24 cellular contexts compared by ENCODE assay signal in the genomic region with DNA sequence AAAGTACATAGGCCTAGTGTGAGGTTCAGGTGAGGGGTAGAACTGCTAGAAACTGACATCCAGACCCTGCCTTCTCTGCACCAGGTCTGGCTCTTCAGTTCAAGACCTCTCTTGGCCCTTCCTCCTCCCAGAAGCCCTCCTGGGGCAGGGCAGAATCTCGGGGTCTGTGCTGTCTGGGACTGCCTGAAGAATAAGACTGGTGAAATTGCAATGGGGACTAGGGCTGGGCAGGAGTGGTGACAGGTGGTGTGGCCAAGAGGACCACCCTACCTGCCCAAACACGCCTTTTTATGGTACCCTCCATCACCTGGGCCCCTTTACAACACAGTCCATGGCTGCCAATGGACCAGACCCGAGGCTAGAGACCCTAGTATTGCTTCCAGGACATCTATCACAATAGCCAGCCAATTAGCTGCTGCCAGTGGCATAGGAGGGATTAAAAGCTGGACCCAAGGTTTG. TPM values are rescaled to one million over a fixed set of nuclear protein-coding genes. Genes with fewer than 3 reads are reported as not detected.
DNase-seq lines count a peak whose midpoint lies in the region; ATAC-seq and TF ChIP-seq lines count a peak whose summit lies in the region.
"Had no signal": no experiment of that assay in that cellular context is flagged by ENCODE, and none has a peak within 500 bp of the region (broad histone marks: within the 10 kb centered on the region; RNA-seq: fewer than 3 reads in every experiment).

No MANE protein-coding gene starts in this region.

- H3K36me3 Mint-ChIP-seq in T-helper 17 cell (ENCODE audit: low read depth) = peaks cover 4% of the 10 kb centered on the region

- peaks cover 26% of the 10 kb centered on the region for H3K4me1 Mint-ChIP-seq in T-helper 17 cell

- H3K27me3 ChIP-seq in uterus (no peaks in the 10 kb centered on the region), HAP-1 (ENCODE audit: low read depth) (no peaks in the 10 kb centered on the region)
- H3K27me3 ChIP-seq in effector memory CD4-positive, alpha-beta T cell (replicated peaks; ENCODE audit: control insufficient read depth, insufficient read depth, low read length, poor library complexity, severe bottlenecking) = no peaks in the 10 kb centered on the region
- H3K27me3 ChIP-seq: testis had no signal

- H3K9me3 ChIP-seq in T-helper 17 cell (ENCODE audit: control insufficient read depth, low read length, poor library complexity, severe bottlenecking) (no peaks in the 10 kb centered on the region), mesodermal cell (ENCODE audit: control insufficient read depth, low read length) (no peaks in the 10 kb centered on the region), uterus (no peaks in the 10 kb centered on the region), HAP-1 (no peaks in the 10 kb centered on the region)
- no peaks in the 10 kb centered on the region for H3K9me3 ChIP-seq in effector memory CD4-positive, alpha-beta T cell (ENCODE audit: control insufficient read depth, low read length)
- H3K9me3 ChIP-seq: prostate gland, testis had no signal

- no peak for TF ChIP-seq CTCF in uterus (IDR thresholded peaks at IDR 0.05)

- H3K36me3 ChIP-seq in mesodermal cell (ENCODE audit: control insufficient read depth, insufficient read depth, low read length) = peaks cover 67% of the 10 kb centered on the region
- H3K36me3 ChIP-seq in uterus = no peaks in the 10 kb centered on the region
- H3K36me3 ChIP-seq in effector memory CD4-positive, alpha-beta T cell (ENCODE audit: control insufficient read depth, insufficient read depth, low read length) = peaks cover 46% of the 10 kb centered on the region
- peaks cover 48% of the 10 kb centered on the region for H3K36me3 ChIP-seq in HAP-1 (replicated peaks)

- DNase-seq in Right ventricle myocardium superior (peak; percentile 24), left ventricle myocardium superior (no peak), T-helper 17 cell (no peak), uterus (no peak), HAP-1 (ENCODE audit: low spot score in 2 of 2) (no peak)
- no peak for DNase-seq in effector memory CD4-positive, alpha-beta T cell
- DNase-seq: ACHN; activated CD8-positive, alpha-beta memory T cell treated with anti-CD3 and anti-CD28 coated beads for 24 hours; activated naive CD8-positive, alpha-beta T cell treated with anti-CD3 and anti-CD28 coated beads, Interleukin-2, amount 50 U/mL, for 24 hours; DND-41; head of caudate nucleus; immature natural killer cell; naive thymus-derived CD4-positive, alpha-beta T cell; NCI-H1048; NCI-H2081 treated with DMSO at 0.1 percent for 48 hours; SHP77; T-cell; testis; WERI-Rb-1 had no signal

- ATAC-seq in Right ventricle myocardium superior (ENCODE audit: poor library complexity) (no peak), left ventricle myocardium superior (no peak), T-helper 17 cell (no peak), HG03521 (IDR thresholded peaks at IDR 0.05; ENCODE audit: unreplicated experiment) (no peak)
- ATAC-seq: activated naive CD8-positive, alpha-beta T cell treated with anti-CD3 and anti-CD28 coated beads, Interleukin-2, amount 50 U/mL, for 24 hours; naive thymus-derived CD4-positive, alpha-beta T cell; T-cell had no signal

- H3K27ac ChIP-seq in mesodermal cell (ENCODE audit: low read depth, low read length, severe bottlenecking) (peak overlapping the region; percentile 36), uterus (peak overlapping the region; percentile 24 to 42)
- H3K27ac ChIP-seq in effector memory CD4-positive, alpha-beta T cell (ENCODE audit: insufficient read depth, low read length, poor library complexity, severe bottlenecking) = no peak overlapping the region
- H3K27ac ChIP-seq: KMS-11 had no signal

- H3K4me1 ChIP-seq in mesodermal cell (ENCODE audit: control insufficient read depth, insufficient read depth, low read length, poor library complexity, severe bottlenecking) = peaks cover 21% of the 10 kb centered on the region
- H3K4me1 ChIP-seq in uterus = peaks cover 0 to 10% of the 10 kb centered on the region in 2 donors
- H3K4me1 ChIP-seq in effector memory CD4-positive, alpha-beta T cell (ENCODE audit: control insufficient read depth, insufficient read depth, low read length, poor library complexity, severe bottlenecking) = peaks cover 12% of the 10 kb centered on the region
- H3K4me1 ChIP-seq in HAP-1 = peaks cover 13% of the 10 kb centered on the region

- no peak overlapping the region for H3K4me3 ChIP-seq in mesodermal cell (ENCODE audit: extremely low read depth, insufficient read depth, low read length, poor library complexity, severe bottlenecking)
- H3K4me3 ChIP-seq in uterus = no peak overlapping the region
- H3K4me3 ChIP-seq in effector memory CD4-positive, alpha-beta T cell (ENCODE audit: insufficient read depth, low read depth, low read length, poor library complexity, severe bottlenecking) = no peak overlapping the region
- no peak overlapping the region for H3K4me3 ChIP-seq in HAP-1
- H3K4me3 ChIP-seq: lung, prostate gland, testis had no signal

- WGBS in mesodermal cell (ENCODE audit: insufficient coverage in 2 of 2), 2 experiments = 67 to 100% methylated on average over 2 to 3 of the region's 3 CpGs

- no peaks in the 10 kb centered on the region for H3K27me3 Mint-ChIP-seq in T-helper 17 cell
- H3K27me3 Mint-ChIP-seq: activated naive CD8-positive, alpha-beta T cell treated with anti-CD3 and anti-CD28 coated beads, Interleukin-2, amount 50 U/mL, for 24 hours; naive thymus-derived CD4-positive, alpha-beta T cell; T-cell had no signal

- intact Hi-C loops in Right ventricle myocardium superior (cut with DNase I) (no loop called here), left ventricle myocardium superior (cut with micrococcal nuclease) (no loop called here), uterus (cut with DNase I; ENCODE audit: low total_unique reads) (no loop called here)

- in situ Hi-C loops in HAP-1 (cut with MboI; ENCODE audit: low sequenced_read_pairs) = no loop called here

- H3K27ac Mint-ChIP-seq in T-helper 17 cell = peak overlapping the region; percentile 60
- H3K27ac Mint-ChIP-seq: activated naive CD8-positive, alpha-beta T cell treated with anti-CD3 and anti-CD28 coated beads, Interleukin-2, amount 50 U/mL, for 24 hours had no signal

- H3K4me3 Mint-ChIP-seq in T-helper 17 cell = no peak overlapping the region

- no peak for TF ChIP-seq POLR2A in uterus (IDR thresholded peaks at IDR 0.05)

RNA-seq across cellular contexts. Expression of a gene that starts 1.5 kb away (rescaled TPM):
- total RNA-seq in Right ventricle myocardium superior (13.3 TPM), left ventricle myocardium superior (13.6 TPM), T-helper 17 cell (10 to 100 TPM; 14.6 to 17.2 TPM), uterus (10 to 100 TPM; 11.0 to 48.9 (median 25.6) TPM)
- polyA plus RNA-seq in mesodermal cell (2013, experiment 1 of 2) = 23.4 TPM
- 20.1 TPM for polyA plus RNA-seq in mesodermal cell (2013, experiment 2 of 2)

RNA-seq across cellular contexts. Expression of a gene that starts 24.6 kb away (rescaled TPM):
- total RNA-seq in Right ventricle myocardium superior (0.16 TPM), left ventricle myocardium superior (0.35 TPM), T-helper 17 cell (1 to 10 TPM; 6.0 to 6.9 TPM), uterus (1 to 10 TPM in 2 of 4 donors, under 1 TPM in 1, not detected in 1; under 0.01 to 3.4 (median 1.3) TPM)
- 21.2 TPM for polyA plus RNA-seq in mesodermal cell (2013, experiment 1 of 2)
- polyA plus RNA-seq in mesodermal cell (2013, experiment 2 of 2) = 14.6 TPM

RNA-seq across cellular contexts. Expression of a gene that starts 29.8 kb away (rescaled TPM):
- total RNA-seq in Right ventricle myocardium superior (22.7 TPM), left ventricle myocardium superior (30.2 TPM), T-helper 17 cell (100 to 1,000 TPM in 1 of 2 donors, 10 to 100 TPM in 1; 93.7 to 116 TPM), uterus (10 to 100 TPM; 45.6 to 91.7 (median 78.0) TPM)
- polyA plus RNA-seq in mesodermal cell (2013, experiment 1 of 2) = 155 TPM
- 132 TPM for polyA plus RNA-seq in mesodermal cell (2013, experiment 2 of 2)

RNA-seq across cellular contexts. Expression of a gene that starts 52.0 kb away (rescaled TPM):
- total RNA-seq in Right ventricle myocardium superior = 10.8 TPM
- total RNA-seq in left ventricle myocardium superior = 12.3 TPM
- 10 to 100 TPM; 16.4 to 22.1 TPM for total RNA-seq in T-helper 17 cell
- polyA plus RNA-seq in mesodermal cell (2013, experiment 1 of 2) = 77.2 TPM
- 63.0 TPM for polyA plus RNA-seq in mesodermal cell (2013, experiment 2 of 2)
- 10 to 100 TPM in 3 of 4 donors, under 1 TPM in 1; 0.59 to 98.1 (median 15.2) TPM for total RNA-seq in uterus
